9 cellular contexts compared by ENCODE assay signal in the genomic region with DNA sequence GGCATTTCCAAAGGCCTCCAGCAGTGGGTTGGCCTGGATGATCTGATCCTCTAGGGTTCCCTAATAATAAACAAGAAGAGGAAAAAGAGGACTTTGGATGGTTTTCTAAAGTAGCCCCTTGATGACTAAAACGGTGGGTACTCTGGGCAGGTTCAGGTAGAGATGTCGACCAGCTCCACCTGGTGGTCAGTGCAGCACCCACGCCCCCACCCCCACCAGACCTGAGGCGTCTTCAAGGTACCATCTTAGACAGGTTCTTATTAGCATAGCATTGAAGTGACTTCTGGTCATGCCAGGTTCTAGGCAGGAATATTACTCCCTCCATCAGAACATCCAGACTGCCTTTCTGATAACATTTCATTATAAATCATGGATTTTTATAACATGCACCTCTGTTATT. TPM values are rescaled to one million over a fixed set of nuclear protein-coding genes. Genes with fewer than 3 reads are reported as not detected.
DNase-seq lines count a peak whose midpoint lies in the region; ATAC-seq and TF ChIP-seq lines count a peak whose summit lies in the region.
"Had no signal": no experiment of that assay in that cellular context is flagged by ENCODE, and none has a peak within 500 bp of the region (broad histone marks: within the 10 kb centered on the region; RNA-seq: fewer than 3 reads in every experiment).

No MANE protein-coding gene starts in this region.

- 10 to 21% (median 14%) methylated on average over 3 to 4 of the region's 4 CpGs for WGBS in heart left ventricle, 4 donors
- 25% methylated on average over 4 of the region's 4 CpGs; no CpG with 5 or more reads in 1 of the 2 donors for WGBS in transverse colon (ENCODE audit: low coverage in 1 of 2), 2 donors

- peaks cover 0 to 14% (median 0%) of the 10 kb centered on the region in 9 donors for H3K27me3 ChIP-seq in heart left ventricle
- H3K27me3 ChIP-seq in transverse colon, result no peaks in the 10 kb centered on the region

- TF ChIP-seq POLR2A in heart left ventricle (IDR thresholded peaks at IDR 0.05), result no peak
- TF ChIP-seq POLR2A in transverse colon (IDR thresholded peaks at IDR 0.05), result no peak

- TF ChIP-seq EP300 in transverse colon (IDR thresholded peaks at IDR 0.05; ENCODE audit: low read depth), result no peak

- no peak overlapping the region for H3K27ac ChIP-seq in heart left ventricle
- H3K27ac ChIP-seq in transverse colon, result no peak overlapping the region

- H3K4me1 ChIP-seq in heart left ventricle (no peaks in the 10 kb centered on the region), transverse colon (no peaks in the 10 kb centered on the region)

- intact Hi-C loops in heart left ventricle (cut with DNase I), result no loop called here
- intact Hi-C loops in left cardiac atrium (cut with DNase I), result no loop called here
- intact Hi-C loops in transverse colon (cut with DNase I; ENCODE audit: low total_unique reads), result loop anchor here (5.0 kb wide), 1 partner anchor 1205 kb away; no protein-coding TSS in a partner anchor

- TF ChIP-seq CTCF in heart left ventricle (IDR thresholded peaks at IDR 0.05) (peak in 8 of 12 donors; percentile 20 to 50 (median 38)), transverse colon (IDR thresholded peaks at IDR 0.05) (peak in 3 of 5 experiments; percentile 19 to 40 (median 35))

- H3K36me3 ChIP-seq in heart left ventricle (no peaks in the 10 kb centered on the region), transverse colon (no peaks in the 10 kb centered on the region)

- DNase-seq in heart left ventricle (no peak), left cardiac atrium (no peak), RPMI8226 (peak; percentile 11), germinal center (ENCODE audit: low spot score) (peak; percentile 50), transverse colon (no peak), COR-L47 (lab: John Stamatoyannopoulos, UW) (no peak), CD1c-positive myeloid dendritic cell (ENCODE audit: extremely low spot score) (no peak)
- DNase-seq: small intestine had no signal

- no peak for ATAC-seq in heart left ventricle
- no peak for ATAC-seq in left cardiac atrium
- ATAC-seq in HG03095 (IDR thresholded peaks at IDR 0.05; ENCODE audit: unreplicated experiment), result no peak

- H3K4me3 ChIP-seq in heart left ventricle, result no peak overlapping the region
- no peak overlapping the region for H3K4me3 ChIP-seq in transverse colon

- in situ Hi-C loops in transverse colon (cut with MboI; ENCODE audit: low pct_ligation_motif_present in 1 of 4, low pct_unique_long_range_greater_than_20kb in 1 of 4, low sequenced_read_pairs in 3 of 4), result no loop called here

- no peaks in the 10 kb centered on the region for H3K9me3 ChIP-seq in heart left ventricle
- H3K9me3 ChIP-seq in transverse colon, result no peaks in the 10 kb centered on the region

RNA-seq across cellular contexts. Expression of gene MYH13, which starts 15.0 kb away (rescaled TPM):
- total RNA-seq in heart left ventricle (not detected), left cardiac atrium (not detected), transverse colon (1 to 10 TPM in 1 of 4 donors, under 1 TPM in 2, not detected in 1; 0.14 to 2.6 (median 0.16) TPM)
- polyA plus RNA-seq in heart left ventricle, result under 1 TPM in 1 of 2 donors, not detected in 1; 0.01 TPM

Comparison
In these comparisons a context has a peak if more than half of its experiments do, and no peak if none do; other contexts are left out.
1. DNase-seq: peak in RPMI8226 (single experiment) and germinal center (single experiment); none in heart left ventricle (0 of 5), left cardiac atrium (single experiment), transverse colon (single experiment), COR-L47 (single experiment) and CD1c-positive myeloid dendritic cell (single experiment).